1 cellular context compared by ENCODE assay signal in the genomic region with DNA sequence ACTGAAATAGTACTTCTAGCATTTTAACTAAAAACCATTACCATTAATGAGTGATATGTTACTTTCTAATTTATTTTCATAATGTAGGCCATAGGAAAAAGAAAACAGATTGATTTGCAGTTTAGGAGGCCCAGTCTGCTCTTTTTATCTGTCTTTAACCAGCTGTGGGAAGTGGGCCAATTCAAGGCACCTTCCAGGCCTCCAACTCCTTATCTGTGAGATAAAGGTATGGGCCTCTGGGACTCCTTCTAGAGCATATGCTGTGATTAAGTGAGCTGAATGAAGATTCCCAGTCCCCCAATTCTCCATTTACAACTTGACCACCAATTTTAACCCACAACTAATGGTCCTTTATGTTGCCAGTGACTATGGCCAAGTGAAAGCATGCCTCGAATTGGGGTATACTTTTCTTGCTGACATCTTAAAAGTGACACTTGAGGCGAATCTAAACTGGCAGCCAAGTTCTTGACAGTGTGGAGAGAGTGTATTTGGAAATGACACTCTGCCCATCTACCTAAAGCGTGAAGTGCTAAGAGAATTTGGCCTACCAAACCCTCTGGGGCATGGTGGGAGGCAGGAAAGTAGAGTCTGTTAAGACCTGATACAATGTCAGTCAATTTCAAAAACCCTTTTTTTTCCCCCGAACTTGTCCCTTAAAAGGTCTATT.
TF ChIP-seq lines count a peak whose summit lies in the region.

No MANE protein-coding gene starts in this region.

TF ChIP-seq in SK-N-SH treated with all-trans-retinoic acid at 6 μM for 48 hours, 23 proteins besides CTCF, POLR2A, EP300 and RAD21 (continued from another document):
- TF ChIP-seq, protein P1, sequence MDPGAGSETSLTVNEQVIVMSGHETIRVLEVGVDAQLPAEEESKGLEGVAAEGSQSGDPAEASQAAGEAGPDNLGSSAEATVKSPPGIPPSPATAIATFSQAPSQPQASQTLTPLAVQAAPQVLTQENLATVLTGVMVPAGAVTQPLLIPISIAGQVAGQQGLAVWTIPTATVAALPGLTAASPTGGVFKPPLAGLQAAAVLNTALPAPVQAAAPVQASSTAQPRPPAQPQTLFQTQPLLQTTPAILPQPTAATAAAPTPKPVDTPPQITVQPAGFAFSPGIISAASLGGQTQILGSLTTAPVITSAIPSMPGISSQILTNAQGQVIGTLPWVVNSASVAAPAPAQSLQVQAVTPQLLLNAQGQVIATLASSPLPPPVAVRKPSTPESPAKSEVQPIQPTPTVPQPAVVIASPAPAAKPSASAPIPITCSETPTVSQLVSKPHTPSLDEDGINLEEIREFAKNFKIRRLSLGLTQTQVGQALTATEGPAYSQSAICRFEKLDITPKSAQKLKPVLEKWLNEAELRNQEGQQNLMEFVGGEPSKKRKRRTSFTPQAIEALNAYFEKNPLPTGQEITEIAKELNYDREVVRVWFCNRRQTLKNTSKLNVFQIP (CRISPR knock-in tag; IDR thresholded peaks at IDR 0.05; ENCODE audit: borderline replicate concordance, low read depth): no peak
- no peak for TF ChIP-seq ZNF70 (CRISPR knock-in tag; IDR thresholded peaks at IDR 0.05)
